In the genomic region with DNA sequence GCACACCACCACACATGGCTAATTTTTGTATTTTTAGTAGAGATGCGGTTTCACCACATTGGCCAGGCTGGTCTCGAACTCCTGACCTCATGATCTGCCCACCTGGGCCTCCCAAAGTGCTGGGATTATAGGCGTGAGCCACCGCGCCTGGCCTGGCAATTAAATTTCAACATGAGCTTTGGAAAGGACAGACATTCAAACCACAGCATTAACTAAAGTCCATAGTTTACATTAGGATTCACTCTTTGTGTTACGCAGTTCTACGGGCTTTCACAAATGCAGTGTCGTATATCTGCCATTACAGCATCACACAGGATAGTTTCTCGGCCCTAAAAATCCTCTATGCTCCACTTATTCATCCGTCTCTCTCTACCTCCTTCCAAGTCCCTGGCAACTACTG, we compare ENCODE assay signal across 13 cellular contexts. TPM values are rescaled to one million over a fixed set of nuclear protein-coding genes. Genes with fewer than 3 reads are reported as not detected.
"Had no signal": no experiment of that assay in that cellular context is flagged by ENCODE, and none has a peak within 500 bp of the region (broad histone marks: within the 10 kb centered on the region; RNA-seq: fewer than 3 reads in every experiment).

No MANE protein-coding gene starts in this region.

RNA-seq across cellular contexts. Expression of gene MYOZ2, which starts 7.7 kb away (rescaled TPM):
- total RNA-seq: activated B cell treated with CpG ODN at 0.5 μM for 24 hours; activated CD4-positive, alpha-beta memory T cell treated with anti-CD3 and anti-CD28 coated beads for 36 hours; activated CD4-positive, alpha-beta T cell treated with anti-CD3 and anti-CD28 coated beads, Interleukin-2, amount 10 ng/mL, durations not matched to agents 24 days and 14 days; activated CD8-positive, alpha-beta memory T cell treated with anti-CD3 and anti-CD28 coated beads for 36 hours; activated CD8-positive, alpha-beta T cell treated with anti-CD3 and anti-CD28 coated beads for 36 hours; activated naive CD4-positive, alpha-beta T cell treated with anti-CD3 and anti-CD28 coated beads for 36 hours; activated naive CD4-positive, alpha-beta T cell treated with anti-CD3 and anti-CD28 coated beads, Interleukin-2, amount 50 U/mL, for 72 hours; activated naive CD8-positive, alpha-beta T cell treated with anti-CD3 and anti-CD28 coated beads for 36 hours; activated T-cell treated with anti-CD3 and anti-CD28 coated beads, Interleukin-2, amount 50 U/mL, for 4 hours; activated T-cell treated with anti-CD3 and anti-CD28 coated beads, Interleukin-2, amount 50 U/mL, for 72 hours; activated T-helper 1 cell treated with anti-CD3 and anti-CD28 coated beads, Interleukin-12 subunit alpha, Interleukin-12 subunit beta, Interleukin-2, Interleukin-4 antibody, amounts not matched to agents 30 ng/mL and 10 ng/mL and 1 ng/mL, durations not matched to agents 14 hours and 24 hours and 36 hours; activated T-helper 17 cell treated with anti-CD3 and anti-CD28 coated beads, Interleukin-2, amount 50 U/mL, for 72 hours; bronchial epithelial cell had no signal
